19 cellular contexts compared by ENCODE assay signal in the genomic region with DNA sequence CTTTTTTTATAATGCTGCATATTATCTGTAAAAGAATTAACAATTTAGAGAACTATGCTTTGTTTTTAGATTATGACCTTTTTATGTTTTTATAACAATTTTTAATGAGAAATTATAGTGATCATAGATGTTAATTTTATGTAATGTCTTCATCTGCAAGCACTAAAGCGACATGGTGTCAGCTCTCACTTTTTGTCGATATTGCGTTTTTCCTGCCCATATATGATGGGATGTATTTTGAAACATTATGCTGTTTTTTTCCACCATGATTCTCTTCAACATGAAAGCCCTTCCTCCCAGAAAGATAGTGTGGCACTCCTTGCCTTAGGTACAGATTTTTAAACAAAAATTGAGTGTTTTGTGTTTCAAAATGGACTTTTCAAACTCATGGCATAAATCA.
DNase-seq lines count a peak whose midpoint lies in the region; ATAC-seq, FAIRE-seq and TF ChIP-seq lines count a peak whose summit lies in the region.
"Had no signal": no experiment of that assay in that cellular context is flagged by ENCODE, and none has a peak within 500 bp of the region (broad histone marks: within the 10 kb centered on the region; RNA-seq: fewer than 3 reads in every experiment).

No MANE protein-coding gene starts in this region.

- H3K79me2 ChIP-seq in H1 (ENCODE audit: control insufficient read depth in 1 of 2, insufficient read depth in 2 of 2, low read length in 2 of 2) (no peaks in the 10 kb centered on the region), smooth muscle cell (ENCODE audit: low read depth) (no peaks in the 10 kb centered on the region)

- TF ChIP-seq POLR2A in A549 (IDR thresholded peaks at IDR 0.05; ENCODE audit: low read length) (no peak), IMR-90 (IDR thresholded peaks at IDR 0.05; ENCODE audit: low read depth, low read length) (no peak), H1 (IDR thresholded peaks at IDR 0.05; ENCODE audit: control extremely low read depth in 1 of 2, low read depth in 2 of 2, low read length in 2 of 2) (no peak)

- no peaks in the 10 kb centered on the region for H3K23me2 ChIP-seq in H1 (ENCODE audit: low read depth, low read length)

- intact Hi-C loops in IMR-90 (cut with micrococcal nuclease) = no loop called here

- H2BK5ac ChIP-seq in IMR-90 (ENCODE audit: low read depth, low read length, poor library complexity, severe bottlenecking) = no peak overlapping the region
- H2BK5ac ChIP-seq in H1 (ENCODE audit: low read depth, low read length) = no peak overlapping the region

- H3K9me3 ChIP-seq in A549 = no peaks in the 10 kb centered on the region
- peaks cover 8% of the 10 kb centered on the region for H3K9me3 ChIP-seq in IMR-90 (ENCODE audit: control insufficient read depth, insufficient read depth, low read length)
- no peaks in the 10 kb centered on the region for H3K9me3 ChIP-seq in H1 (ENCODE audit: insufficient read depth in 2 of 2, low read depth in 1 of 2, low read length in 1 of 2)
- no peaks in the 10 kb centered on the region for H3K9me3 ChIP-seq in smooth muscle cell (replicated peaks; ENCODE audit: low read depth)
- H3K9me3 ChIP-seq: BE2C had no signal

- no peak overlapping the region for H2BK20ac ChIP-seq in IMR-90 (ENCODE audit: low read depth, low read length)
- no peak overlapping the region for H2BK20ac ChIP-seq in H1 (ENCODE audit: low read length)

- H3K23ac ChIP-seq in IMR-90 (ENCODE audit: low read depth, low read length) (no peak overlapping the region), H1 (ENCODE audit: insufficient read length) (no peak overlapping the region)

- no peak for FAIRE-seq in A549 (lab: Jason Lieb, UNC)
- no peak for FAIRE-seq in H1 (lab: Jason Lieb, UNC)
- FAIRE-seq: G401.6, GM12892, HTR-8/SVneo had no signal

- H3K9ac ChIP-seq in IMR-90 (ENCODE audit: low read depth, low read length) (no peak overlapping the region), H1 (replicated peaks in 1 of 4; ENCODE audit: extremely low read depth in 1 of 4, low read depth in 3 of 4, low read length in 3 of 4) (no peak overlapping the region), smooth muscle cell (ENCODE audit: low read depth) (no peak overlapping the region)

- no TSS peak for BruUV-seq in IMR-90 (replicated peaks; lab: Mats Ljungman, UMichigan)

- H3F3A ChIP-seq in smooth muscle cell (ENCODE audit: low read depth) = no peaks in the 10 kb centered on the region

- H2BK120ac ChIP-seq in IMR-90 (ENCODE audit: low read depth, low read length) (no peak overlapping the region), H1 (replicated peaks; ENCODE audit: low read depth, low read length) (no peak overlapping the region)

- no peak overlapping the region for H4K91ac ChIP-seq in IMR-90 (ENCODE audit: insufficient read depth, low read depth, low read length)
- H4K91ac ChIP-seq in H1 (replicated peaks; ENCODE audit: insufficient read length, low read length) = no peak overlapping the region

- H3K9me1 ChIP-seq in IMR-90 (ENCODE audit: insufficient read depth, low read length) = no peaks in the 10 kb centered on the region

- H2BK15ac ChIP-seq in IMR-90 (ENCODE audit: low read depth, low read length) = no peak overlapping the region
- H2BK15ac ChIP-seq in H1 (ENCODE audit: low read length) = no peak overlapping the region

- TF ChIP-seq EP300 in A549 (IDR thresholded peaks at IDR 0.05) (no peak), H1 (IDR thresholded peaks at IDR 0.05; ENCODE audit: borderline replicate concordance in 1 of 2, low read depth in 2 of 2, low read length in 2 of 2) (no peak)

- H3K27ac ChIP-seq in A549 = no peak overlapping the region
- H3K27ac ChIP-seq in IMR-90 (ENCODE audit: insufficient read depth, low read length) = no peak overlapping the region
- no peak overlapping the region for H3K27ac ChIP-seq in H1 (ENCODE audit: low read depth, low read length)
- H3K27ac ChIP-seq in smooth muscle cell (ENCODE audit: low read depth) = peak overlapping the region; percentile 49

- 86% methylated on average over 3 of the region's 3 CpGs for WGBS in A549 (ENCODE audit: missing lambda C conversion rate)
- no CpG with 5 or more reads among the region's 3 CpGs for WGBS in IMR-90 (ENCODE audit: extremely low coverage in 2 of 2, insufficient read length in 1 of 2), 2 experiments
- 93% methylated on average over 3 of the region's 3 CpGs; no CpG with 5 or more reads in 1 of the 2 experiments for WGBS in H1 (ENCODE audit: extremely low coverage in 1 of 2, insufficient coverage in 1 of 2, insufficient read length in 1 of 2, insufficient replicate concordance in 2 of 2, low coverage in 1 of 2, low lambda C conversion rate in 2 of 2, missing lambda C conversion rate in 1 of 2), 2 experiments
- 97% methylated on average over 3 of the region's 3 CpGs for WGBS in smooth muscle cell (ENCODE audit: low lambda C conversion rate)

- H4K5ac ChIP-seq in IMR-90 (ENCODE audit: low read depth, low read length) (no peak overlapping the region), H1 (ENCODE audit: insufficient read length, low read depth, low read length) (no peak overlapping the region)

- no peak overlapping the region for H2BK12ac ChIP-seq in H1 (ENCODE audit: low read depth, low read length)

- H4K8ac ChIP-seq in IMR-90 (ENCODE audit: low read depth in 2 of 2, low read length in 2 of 2) = no peak overlapping the region
- H4K8ac ChIP-seq in H1 (ENCODE audit: extremely low read depth, insufficient read depth, low read length) = no peak overlapping the region

- H3K4me2 ChIP-seq in A549 (no peak overlapping the region), IMR-90 (ENCODE audit: low read depth, low read length) (no peak overlapping the region), H1 (ENCODE audit: insufficient read depth in 1 of 2, low read depth in 2 of 2, low read length in 2 of 2) (no peak overlapping the region), smooth muscle cell (no peak overlapping the region)

- TF ChIP-seq CTCF in A549 (IDR thresholded peaks at IDR 0.05) = no peak
- TF ChIP-seq CTCF in IMR-90 (conservative IDR thresholded peaks at IDR 0.05; ENCODE audit: low read depth, low read length) = no peak
- no peak for TF ChIP-seq CTCF in H1 (IDR thresholded peaks at IDR 0.05; ENCODE audit: control extremely low read depth in 1 of 3, insufficient read depth in 1 of 3, low read depth in 1 of 3, low read length in 3 of 3)
- no peak for TF ChIP-seq CTCF in smooth muscle cell (IDR thresholded peaks at IDR 0.05; ENCODE audit: borderline replicate concordance, insufficient read depth, poor library complexity, severe bottlenecking)

- H3K56ac ChIP-seq in IMR-90 (ENCODE audit: extremely low read depth, insufficient read depth, low read length) (no peak overlapping the region), H1 (replicated peaks; ENCODE audit: insufficient read length, low read depth, low read length) (no peak overlapping the region)

- H3K27me3 ChIP-seq in IMR-90 (ENCODE audit: control insufficient read depth, insufficient read depth, low read length) (no peaks in the 10 kb centered on the region), H1 (replicated peaks in 1 of 4; ENCODE audit: control insufficient read depth in 3 of 4, extremely low read depth in 1 of 4, insufficient read depth in 3 of 4, low read length in 3 of 4) (no peaks in the 10 kb centered on the region), smooth muscle cell (ENCODE audit: low read depth) (no peaks in the 10 kb centered on the region)
- H3K27me3 ChIP-seq: BE2C had no signal

- no peaks in the 10 kb centered on the region for H3K4me1 ChIP-seq in A549
- H3K4me1 ChIP-seq in IMR-90 (ENCODE audit: control insufficient read depth, insufficient read depth, low read length) = no peaks in the 10 kb centered on the region
- peaks cover 0 to 5% (median 3%) of the 10 kb centered on the region in 4 experiments; a peak in 2 of 7 replicates for H3K4me1 ChIP-seq in H1 (replicated peaks in 1 of 4; ENCODE audit: control insufficient read depth in 3 of 4, insufficient read depth in 4 of 4, low read length in 3 of 4)
- H3K4me1 ChIP-seq in smooth muscle cell (ENCODE audit: low read depth) = no peaks in the 10 kb centered on the region
- H3K4me1 ChIP-seq: BE2C had no signal

- TF ChIP-seq RAD21 in A549 (conservative IDR thresholded peaks at IDR 0.05 in 1 of 2, IDR thresholded peaks at IDR 0.05 in 1 of 2) (no peak), IMR-90 (IDR thresholded peaks at IDR 0.05; ENCODE audit: low read length) (no peak), H1 (IDR thresholded peaks at IDR 0.05 in 1 of 2, conservative IDR thresholded peaks at IDR 0.05 in 1 of 2; ENCODE audit: low read depth in 2 of 2, low read length in 2 of 2) (no peak)

- no peaks in the 10 kb centered on the region for H3K36me3 ChIP-seq in IMR-90 (ENCODE audit: control insufficient read depth, insufficient read depth, low read length)
- no peaks in the 10 kb centered on the region for H3K36me3 ChIP-seq in H1 (ENCODE audit: control insufficient read depth in 2 of 4, insufficient read depth in 4 of 4, low read length in 3 of 4)
- no peaks in the 10 kb centered on the region for H3K36me3 ChIP-seq in smooth muscle cell (ENCODE audit: low read depth)
- H3K36me3 ChIP-seq: BE2C had no signal

- no peak overlapping the region for H2AK9ac ChIP-seq in IMR-90 (replicated peaks; ENCODE audit: low read depth, low read length, poor library complexity)

- dilution Hi-C loops in IMR-90 (cut with HindIII; ENCODE audit: low sequenced_read_pairs, unreplicated experiment) = no loop called here

- ATAC-seq in A549 (no peak), IMR-90 (ENCODE audit: low read depth) (no peak), GM21526 (IDR thresholded peaks at IDR 0.05; ENCODE audit: low FRiP score, unreplicated experiment) (no peak)

- H4K20me1 ChIP-seq in IMR-90 (ENCODE audit: insufficient read depth, low read length) (no peaks in the 10 kb centered on the region), H1 (replicated peaks in 1 of 2; ENCODE audit: control insufficient read depth in 1 of 2, insufficient read depth in 2 of 2, low read length in 2 of 2) (no peaks in the 10 kb centered on the region), smooth muscle cell (ENCODE audit: low read depth) (no peaks in the 10 kb centered on the region)

- H2AK5ac ChIP-seq in IMR-90 (ENCODE audit: low read depth, low read length) (no peak overlapping the region), H1 (ENCODE audit: low read depth, low read length) (no peak overlapping the region)

- H3K14ac ChIP-seq in IMR-90 (replicated peaks; ENCODE audit: low read depth, low read length) = no peak overlapping the region
- no peak overlapping the region for H3K14ac ChIP-seq in H1 (ENCODE audit: insufficient read length)

- H2AFZ ChIP-seq in IMR-90 (replicated peaks; ENCODE audit: low read length, poor library complexity) (no peak overlapping the region), H1 (ENCODE audit: low read length) (no peak overlapping the region), smooth muscle cell (ENCODE audit: low read depth) (no peak overlapping the region)

- CTCF ChIA-PET in A549 (lab: Yijun Ruan, JAX) = no interaction called here
- CTCF ChIA-PET in IMR-90 (lab: Yijun Ruan, JAX) = no interaction called here
- CTCF ChIA-PET in H1 (lab: Charles Lee; ENCODE audit: partially characterized antibody) = no interaction called here

- DNase-seq in A549 (ENCODE audit: low read depth in 1 of 2, low spot score in 1 of 2) = no peak
- DNase-seq in IMR-90 = no peak
- no peak for DNase-seq in H1 (ENCODE audit: low read depth in 1 of 2, low spot score in 2 of 2)
- no peak for DNase-seq in smooth muscle cell (lab: John Stamatoyannopoulos, UW; ENCODE audit: unreplicated experiment)
- no peak for DNase-seq in effector CD8-positive, alpha-beta T cell (lab: John Stamatoyannopoulos, UW)
- DNase-seq: ACHN; BE2C; C1 segment of cervical spinal cord; CD4-positive, CD25-positive, alpha-beta regulatory T cell; CD8-positive, alpha-beta memory T cell; COR-L47; DMS 273 treated with DMSO at 0.1 percent for 48 hours; DMS53; GOT3; H9 had no signal

- POLR2A ChIA-PET in A549 (lab: Yijun Ruan, JAX) = no interaction called here
- POLR2A ChIA-PET in IMR-90 (lab: Charles Lee; ENCODE audit: unreplicated experiment) = no interaction called here
- POLR2A ChIA-PET in H1 (lab: Charles Lee; ENCODE audit: partially characterized antibody) = no interaction called here

- in situ Hi-C loops in IMR-90 (cut with MboI; ENCODE audit: low sequenced_read_pairs) = no loop called here

- H3K4ac ChIP-seq in IMR-90 (ENCODE audit: low read depth, low read length) (no peak overlapping the region), H1 (replicated peaks; ENCODE audit: insufficient read length, low read depth, low read length) (no peak overlapping the region)

- H3K79me1 ChIP-seq in IMR-90 (ENCODE audit: low read depth in 1 of 2, low read length in 2 of 2) (no peaks in the 10 kb centered on the region), H1 (ENCODE audit: low read depth, low read length) (no peaks in the 10 kb centered on the region)

- H3K4me3 ChIP-seq in A549 (no peak overlapping the region), IMR-90 (ENCODE audit: insufficient read depth, low read depth, low read length) (no peak overlapping the region), H1 (ENCODE audit: extremely low read depth in 1 of 4, insufficient read depth in 2 of 4, low read depth in 3 of 4, low read length in 4 of 4) (no peak overlapping the region), smooth muscle cell (no peak overlapping the region)

- no peak overlapping the region for H3K18ac ChIP-seq in IMR-90 (ENCODE audit: low read depth, low read length)
- H3K18ac ChIP-seq in H1 (ENCODE audit: extremely low read depth, low read length) = no peak overlapping the region
